ENCODE assay signal across 30 cellular contexts in genomic region chr17:82960419-82961271, GRCh38.
DNase-seq lines count a peak whose midpoint lies in the region; ATAC-seq and TF ChIP-seq lines count a peak whose summit lies in the region.
"Had no signal": no experiment of that assay in that cellular context is flagged by ENCODE, and none has a peak within 500 bp of the region (broad histone marks: within the 10 kb centered on the region; RNA-seq: fewer than 3 reads in every experiment).

No MANE protein-coding gene starts in this region.

- no peak overlapping the region for H3K4me3 ChIP-seq in BLaER1
- H3K4me3 ChIP-seq in BLaER1 treated with 17β-estradiol and CSF1 and Interleukin-3, amounts not matched to agents 10 nM and 100 nM: no peak overlapping the region; a peak in 1 of 20 replicates
- no peak overlapping the region for H3K4me3 ChIP-seq in left lung
- no peak overlapping the region for H3K4me3 ChIP-seq in tibial nerve
- H3K4me3 ChIP-seq: HAP-1, lung, pancreas, tibial artery had no signal

- no peak for TF ChIP-seq EP300 in tibial nerve (IDR thresholded peaks at IDR 0.05)

- 94 to 95% methylated on average over 51 to 67 of the region's 67 CpGs for WGBS in tibial nerve, 2 donors

- no peak overlapping the region for H3K9ac ChIP-seq in BLaER1
- H3K9ac ChIP-seq in BLaER1 treated with 17β-estradiol and CSF1 and Interleukin-3, amounts not matched to agents 10 nM and 100 nM: no peak overlapping the region

- H3K4me2 ChIP-seq in BLaER1: peak overlapping the region; percentile 97
- H3K4me2 ChIP-seq in BLaER1 treated with 17β-estradiol and CSF1 and Interleukin-3, amounts not matched to agents 10 nM and 100 nM: peak overlapping the region; percentile 47 to 96 (median 81); a peak in 20 of 22 replicates

- TF ChIP-seq POLR2A in tibial nerve (IDR thresholded peaks at IDR 0.05): no peak

- H3K9me3 ChIP-seq in BLaER1: peaks cover 10% of the 10 kb centered on the region
- peaks cover under 1 to 15% (median 9%) of the 10 kb centered on the region in 11 experiments; a peak in 20 of 22 replicates for H3K9me3 ChIP-seq in BLaER1 treated with 17β-estradiol and CSF1 and Interleukin-3, amounts not matched to agents 10 nM and 100 nM (replicated peaks in 1 of 11)
- peaks cover 0 to 5% of the 10 kb centered on the region in 2 donors for H3K9me3 ChIP-seq in left lung
- H3K9me3 ChIP-seq in tibial nerve: peaks cover 0 to 11% (median 0%) of the 10 kb centered on the region in 4 donors
- H3K9me3 ChIP-seq: HAP-1, pancreas, tibial artery had no signal

- peaks cover 67% of the 10 kb centered on the region for H3K4me1 ChIP-seq in BLaER1
- H3K4me1 ChIP-seq in BLaER1 treated with 17β-estradiol and CSF1 and Interleukin-3, amounts not matched to agents 10 nM and 100 nM: peaks cover 38 to 64% (median 52%) of the 10 kb centered on the region in 10 experiments
- peaks cover 4 to 11% of the 10 kb centered on the region in 2 donors for H3K4me1 ChIP-seq in left lung
- peaks cover 0 to 10% (median 4%) of the 10 kb centered on the region in 4 donors for H3K4me1 ChIP-seq in tibial nerve
- H3K4me1 ChIP-seq: HAP-1, pancreas had no signal

- H3K36me3 ChIP-seq in BLaER1 (peaks cover 18% of the 10 kb centered on the region; the same call in 1 of the 2 replicates), left lung (peaks cover 0 to 36% of the 10 kb centered on the region in 2 donors), tibial nerve (peaks cover 0 to 29% (median 0%) of the 10 kb centered on the region in 3 donors)
- H3K36me3 ChIP-seq in BLaER1 treated with 17β-estradiol and CSF1 and Interleukin-3, amounts not matched to agents 10 nM and 100 nM: peaks cover 0 to 16% (median 0%) of the 10 kb centered on the region in 11 experiments; a peak in 5 of 22 replicates
- H3K36me3 ChIP-seq: HAP-1, pancreas had no signal

- no peaks in the 10 kb centered on the region for H4K20me1 ChIP-seq in BLaER1
- no peaks in the 10 kb centered on the region; a peak in 1 of 22 replicates for H4K20me1 ChIP-seq in BLaER1 treated with 17β-estradiol and CSF1 and Interleukin-3, amounts not matched to agents 10 nM and 100 nM

- peak; percentile 28 to 80 for DNase-seq in left lung
- peak; percentile 78 for DNase-seq in posterior vena cava (ENCODE audit: low spot score)
- DNase-seq in germinal center (ENCODE audit: low spot score): no peak
- no peak for DNase-seq in NCI-H1694 (lab: John Stamatoyannopoulos, UW)
- no peak for DNase-seq in tibial nerve (ENCODE audit: low spot score in 2 of 2)
- DNase-seq: activated CD8-positive, alpha-beta T cell treated with anti-CD3 and anti-CD28 coated beads for 36 hours; activated naive CD4-positive, alpha-beta T cell; activated T-cell treated with anti-CD3 and anti-CD28 coated beads, Interleukin-2, amount 50 U/mL, for 4 hours; C1 segment of cervical spinal cord; COR-L47; dermis blood vessel endothelial cell; endodermal cell; glutamatergic neuron; KBM-7; NCI-H1105; NCI-H1930; NCI-H524 treated with DMSO at 0.1 percent for 48 hours; PC-3; retina; SHP77; stimulated activated CD8-positive, alpha-beta memory T cell treated with anti-CD3 and anti-CD28 coated beads, Interleukin-4, amount 100 ng/mL, for 48 hours; stimulated activated naive CD8-positive, alpha-beta T cell treated with anti-CD3 and anti-CD28 coated beads, Interleukin-15, amount 100 ng/mL, for 72 hours; T-helper 2 cell had no signal

- peaks cover 12% of the 10 kb centered on the region; the same call in 1 of the 2 replicates for H3K27me3 ChIP-seq in BLaER1
- H3K27me3 ChIP-seq in BLaER1 treated with 17β-estradiol and CSF1 and Interleukin-3, amounts not matched to agents 10 nM and 100 nM: peaks cover 0 to 32% (median 19%) of the 10 kb centered on the region in 11 experiments; a peak in 18 of 22 replicates
- no peaks in the 10 kb centered on the region for H3K27me3 ChIP-seq in left lung
- H3K27me3 ChIP-seq in tibial nerve: no peaks in the 10 kb centered on the region
- H3K27me3 ChIP-seq: pancreas, tibial artery had no signal

- no peak for ATAC-seq in left lung
- ATAC-seq: activated CD8-positive, alpha-beta T cell treated with anti-CD3 and anti-CD28 coated beads for 36 hours; activated T-cell treated with anti-CD3 and anti-CD28 coated beads, Interleukin-2, amount 50 U/mL, for 4 hours; natural killer cell treated with Interleukin-12 subunit alpha and Interleukin-12 subunit beta and Interleukin-15 and Interleukin-18, amount 100 ng/mL, for 72 hours; pancreas; PC-3; stimulated activated naive CD8-positive, alpha-beta T cell treated with anti-CD3 and anti-CD28 coated beads, Interleukin-15, amount 100 ng/mL, for 72 hours had no signal

- H3K27ac ChIP-seq in BLaER1 (no peak overlapping the region), left lung (no peak overlapping the region), tibial nerve (no peak overlapping the region)
- H3K27ac ChIP-seq in BLaER1 treated with 17β-estradiol and CSF1 and Interleukin-3, amounts not matched to agents 10 nM and 100 nM: no peak overlapping the region
- H3K27ac ChIP-seq: pancreas, tibial artery had no signal

- intact Hi-C loops in left lung (cut with DNase I): loop anchor here in 1 of 2 donors (5.0 kb wide), 1 partner anchor 178 kb away; no protein-coding TSS in a partner anchor
- intact Hi-C loops in posterior vena cava (cut with DNase I): no loop called here

- TF ChIP-seq CTCF in left lung (IDR thresholded peaks at IDR 0.05) (no peak), tibial nerve (IDR thresholded peaks at IDR 0.05) (no peak)

Comparison
In these comparisons a context has a peak if more than half of its experiments do, and no peak if none do; other contexts are left out.
1. DNase-seq: peak in left lung (2 of 2) and posterior vena cava (single experiment); none in germinal center (single experiment), NCI-H1694 (single experiment) and tibial nerve (0 of 2).